ENCODE assay signal across 35 cellular contexts in the genomic region with DNA sequence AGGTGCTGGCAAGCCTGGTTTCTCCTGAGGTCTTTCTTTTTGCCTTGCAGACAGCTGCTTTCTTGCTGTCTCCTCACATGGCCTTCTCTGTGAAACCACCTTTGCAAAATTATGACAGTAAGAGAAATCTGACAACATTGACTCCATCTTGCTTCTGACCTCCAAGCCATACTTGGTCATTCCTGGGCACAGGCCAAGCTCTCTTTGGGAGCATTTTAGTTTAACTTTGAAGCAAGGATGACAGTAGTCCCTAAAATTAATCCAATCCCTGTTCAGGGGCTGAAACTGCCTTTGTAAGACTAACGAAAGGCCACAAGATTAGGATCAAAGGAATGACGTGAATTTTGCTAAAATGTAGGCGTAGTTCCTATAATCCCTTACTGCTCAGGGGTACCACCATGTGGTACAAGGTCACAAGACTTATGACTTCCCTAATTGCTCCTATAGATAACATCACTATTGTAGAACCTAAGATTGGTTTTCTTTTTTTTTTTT.
"Had no signal": no experiment of that assay in that cellular context is flagged by ENCODE, and none has a peak within 500 bp of the region (broad histone marks: within the 10 kb centered on the region; RNA-seq: fewer than 3 reads in every experiment).

No MANE protein-coding gene starts in this region.

- H3K4me1 Mint-ChIP-seq: activated B cell treated with CpG ODN at 0.5 μM for 24 hours had no signal

- H3K4me3 ChIP-seq: coronary artery, dorsolateral prefrontal cortex, esophagus muscularis mucosa, gastrocnemius medialis, heart left ventricle had no signal

- H3K9me3 Mint-ChIP-seq: activated B cell treated with CpG ODN at 0.5 μM for 24 hours; activated CD8-positive, alpha-beta T cell treated with anti-CD3 and anti-CD28 coated beads for 36 hours; activated T-cell treated with anti-CD3 and anti-CD28 coated beads, Interleukin-2, amount 50 U/mL, for 4 hours; activated T-helper 17 cell treated with anti-CD3 and anti-CD28 coated beads, Interleukin-2, amount 50 U/mL, for 72 hours; central memory CD8-positive, alpha-beta T cell; dendritic cell treated with granulocyte-macrophage colony-stimulating factor and Interleukin-4, amounts not matched to agents 40 ng/mL and 50 ng/mL, for 4 days; endodermal cell; T-helper 2 cell treated with Interferon-gamma antibody and Interleukin-4, amounts not matched to agents 5 μg/mL and 100 μg/mL, for 36 hours had no signal

- ATAC-seq: activated CD4-positive, CD25-positive, alpha-beta regulatory T cell treated with anti-CD3 and anti-CD28 coated beads, Interleukin-2, amount 50 U/mL, for 24 hours; activated CD8-positive, alpha-beta T cell treated with anti-CD3 and anti-CD28 coated beads for 36 hours; activated T-cell treated with anti-CD3 and anti-CD28 coated beads, Interleukin-2, amount 50 U/mL, for 4 hours; activated T-helper 17 cell treated with anti-CD3 and anti-CD28 coated beads, Interleukin-2, amount 50 U/mL, for 72 hours; foreskin keratinocyte; gastrocnemius medialis; heart left ventricle; T-helper 17 cell had no signal

- H3K9me3 ChIP-seq: esophagus muscularis mucosa, gastrocnemius medialis, heart left ventricle had no signal

- H3K36me3 ChIP-seq: brain microvascular endothelial cell, esophagus muscularis mucosa, gastrocnemius medialis, heart left ventricle, WERI-Rb-1 had no signal

- DNase-seq: activated B cell treated with CpG ODN at 0.5 μM for 24 hours; activated CD4-positive, alpha-beta T cell treated with anti-CD3 and anti-CD28 coated beads for 48 hours; activated CD4-positive, alpha-beta T cell treated with anti-CD3 and anti-CD28 coated beads, Interleukin-2, amount 50 U/mL, for 1 hour; activated CD4-positive, alpha-beta T cell treated with anti-CD3 and anti-CD28 coated beads, Interleukin-2, amount 50 U/mL, for 48 hours; activated CD8-positive, alpha-beta memory T cell treated with anti-CD3 and anti-CD28 coated beads for 24 hours; activated CD8-positive, alpha-beta T cell treated with anti-CD3 and anti-CD28 coated beads for 36 hours; activated effector memory CD4-positive, alpha-beta T cell treated with Interleukin-2 at 50 U/mL for 16 hours; activated gamma-delta T cell treated with Interleukin-2 at 50 U/mL for 16 hours; activated naive CD4-positive, alpha-beta T cell treated with anti-CD3 and anti-CD28 coated beads, Interleukin-2, amount 50 U/mL, for 16 hours; activated naive CD4-positive, alpha-beta T cell treated with Interleukin-2 at 50 U/mL for 16 hours; activated T-cell treated with anti-CD3 and anti-CD28 coated beads, Interleukin-2, amount 50 U/mL, for 4 hours; amniotic stem cell; anterior cingulate cortex; brain microvascular endothelial cell; dorsolateral prefrontal cortex; effector memory CD4-positive, alpha-beta T cell; endodermal cell; erythroblast; foreskin keratinocyte; gastrocnemius medialis; glutamatergic neuron; heart left ventricle; T-helper 17 cell; T1000; WERI-Rb-1 had no signal

- H3K27me3 ChIP-seq: brain microvascular endothelial cell, dorsolateral prefrontal cortex, esophagus muscularis mucosa, foreskin keratinocyte, gastrocnemius medialis, heart left ventricle had no signal

- H3K27ac Mint-ChIP-seq: activated B cell treated with CpG ODN at 0.5 μM for 24 hours; activated CD8-positive, alpha-beta T cell treated with anti-CD3 and anti-CD28 coated beads for 36 hours; activated naive CD8-positive, alpha-beta T cell; activated T-helper 17 cell treated with anti-CD3 and anti-CD28 coated beads, Interleukin-2, amount 50 U/mL, for 72 hours; dendritic cell treated with granulocyte-macrophage colony-stimulating factor and Interleukin-4, amounts not matched to agents 40 ng/mL and 50 ng/mL, for 4 days; endodermal cell; T-helper 17 cell; T-helper 2 cell treated with Interferon-gamma antibody and Interleukin-4, amounts not matched to agents 5 μg/mL and 100 μg/mL, for 36 hours had no signal

- H3K4me3 Mint-ChIP-seq: activated B cell treated with CpG ODN at 0.5 μM for 24 hours; activated CD8-positive, alpha-beta T cell treated with anti-CD3 and anti-CD28 coated beads for 36 hours; activated naive CD8-positive, alpha-beta T cell; activated T-cell treated with anti-CD3 and anti-CD28 coated beads, Interleukin-2, amount 50 U/mL, for 4 hours; activated T-helper 17 cell treated with anti-CD3 and anti-CD28 coated beads, Interleukin-2, amount 50 U/mL, for 72 hours; central memory CD8-positive, alpha-beta T cell; dendritic cell treated with granulocyte-macrophage colony-stimulating factor and Interleukin-4, amounts not matched to agents 40 ng/mL and 50 ng/mL, for 4 days; endodermal cell; T-helper 17 cell; T-helper 2 cell treated with Interferon-gamma antibody and Interleukin-4, amounts not matched to agents 5 μg/mL and 100 μg/mL, for 36 hours had no signal

- H3K4me1 ChIP-seq: gastrocnemius medialis had no signal

- FAIRE-seq: astrocyte, bronchial epithelial cell had no signal

- H3K27ac ChIP-seq: brain microvascular endothelial cell, coronary artery, dorsolateral prefrontal cortex, esophagus muscularis mucosa, gastrocnemius medialis, heart left ventricle, WERI-Rb-1 had no signal
